Comparison of ENCODE assay signal across 20 cellular contexts in genomic region chr5:112034614-112035013, GRCh38.
DNase-seq lines count a peak whose midpoint lies in the region; ATAC-seq, FAIRE-seq and TF ChIP-seq lines count a peak whose summit lies in the region.
"Had no signal": no experiment of that assay in that cellular context is flagged by ENCODE, and none has a peak within 500 bp of the region (broad histone marks: within the 10 kb centered on the region; RNA-seq: fewer than 3 reads in every experiment).

No MANE protein-coding gene starts in this region.

- no TSS peak for BruUV-seq in IMR-90 (replicated peaks; lab: Mats Ljungman, UMichigan)
- BruUV-seq in K562 (replicated peaks; lab: Mats Ljungman, UMichigan) = no TSS peak

- ATAC-seq in A549 (no peak), IMR-90 (ENCODE audit: low read depth) (no peak), K562 (no peak)
- ATAC-seq: CD8-positive, alpha-beta T cell had no signal

- POLR2A ChIA-PET in A549 (lab: Yijun Ruan, JAX) (no interaction called here), IMR-90 (lab: Charles Lee; ENCODE audit: unreplicated experiment) (no interaction called here), K562 (lab: Yijun Ruan, JAX) (no interaction called here)
- POLR2A ChIA-PET in activated CD4-positive, alpha-beta T cell treated with anti-CD3 and anti-CD28 coated beads, Interleukin-2, amount 10 ng/mL, durations not matched to agents 7 days and 5 days (lab: Charles Lee) = no interaction called here

- H3K79me1 ChIP-seq in IMR-90 (ENCODE audit: low read depth in 1 of 2, low read length in 2 of 2) = no peaks in the 10 kb centered on the region

- no peaks in the 10 kb centered on the region for H3K27me3 ChIP-seq in IMR-90 (ENCODE audit: control insufficient read depth, insufficient read depth, low read length)
- no peaks in the 10 kb centered on the region for H3K27me3 ChIP-seq in K562 (ENCODE audit: control insufficient read depth in 2 of 2, insufficient read depth in 2 of 2, low read length in 2 of 2)
- H3K27me3 ChIP-seq: BLaER1 had no signal

- no peak overlapping the region for H2AFZ ChIP-seq in IMR-90 (replicated peaks; ENCODE audit: low read length, poor library complexity)
- H2AFZ ChIP-seq in K562 (ENCODE audit: low read depth, low read length) = no peak overlapping the region

- H4K5ac ChIP-seq in IMR-90 (ENCODE audit: low read depth, low read length) = no peak overlapping the region

- no peak overlapping the region for H2BK120ac ChIP-seq in IMR-90 (ENCODE audit: low read depth, low read length)

- H3K9ac ChIP-seq in IMR-90 (ENCODE audit: low read depth, low read length) (no peak overlapping the region), K562 (ENCODE audit: insufficient read depth in 1 of 2, low read depth in 2 of 2, low read length in 2 of 2) (no peak overlapping the region)
- H3K9ac ChIP-seq: BLaER1 had no signal

- dilution Hi-C loops in IMR-90 (cut with HindIII; ENCODE audit: low sequenced_read_pairs, unreplicated experiment) = no loop called here

- no peaks in the 10 kb centered on the region for H3K79me2 ChIP-seq in K562 (ENCODE audit: control insufficient read depth, insufficient read depth, low read length)

- H3K27ac ChIP-seq in A549 (no peak overlapping the region), IMR-90 (ENCODE audit: insufficient read depth, low read length) (no peak overlapping the region), K562 (ENCODE audit: extremely low read depth, low read depth, low read length) (no peak overlapping the region)
- H3K27ac ChIP-seq: BLaER1, C4-2B had no signal

- no peak overlapping the region for H3K4me3 ChIP-seq in A549
- H3K4me3 ChIP-seq in IMR-90 (ENCODE audit: insufficient read depth, low read depth, low read length) = no peak overlapping the region
- H3K4me3 ChIP-seq in K562 = no peak overlapping the region
- H3K4me3 ChIP-seq in fibroblast of the aortic adventitia (ENCODE audit: low read depth, low read length) = no peak overlapping the region
- H3K4me3 ChIP-seq: BLaER1 had no signal

- H2AK5ac ChIP-seq in IMR-90 (ENCODE audit: low read depth, low read length) = no peak overlapping the region

- no peak overlapping the region for H3K4me3 Mint-ChIP-seq in activated CD4-positive, alpha-beta T cell treated with anti-CD3 and anti-CD28 coated beads, Interleukin-2, amount 10 ng/mL, durations not matched to agents 7 days and 5 days
- H3K4me3 Mint-ChIP-seq: B cell; CD4-positive, CD25-positive, alpha-beta regulatory T cell; CD8-positive, alpha-beta T cell had no signal

- H3K9me3 Mint-ChIP-seq in activated CD4-positive, alpha-beta T cell treated with anti-CD3 and anti-CD28 coated beads, Interleukin-2, amount 10 ng/mL, durations not matched to agents 7 days and 5 days = no peaks in the 10 kb centered on the region

- no peak overlapping the region for H2BK15ac ChIP-seq in IMR-90 (ENCODE audit: low read depth, low read length)

- no peaks in the 10 kb centered on the region for H3K9me1 ChIP-seq in IMR-90 (ENCODE audit: insufficient read depth, low read length)
- H3K9me1 ChIP-seq in K562 (ENCODE audit: control insufficient read depth, insufficient read depth, low read length) = no peaks in the 10 kb centered on the region

- no peak overlapping the region for H2AK9ac ChIP-seq in IMR-90 (replicated peaks; ENCODE audit: low read depth, low read length, poor library complexity)

- TF ChIP-seq RAD21 in A549 (conservative IDR thresholded peaks at IDR 0.05 in 1 of 2, IDR thresholded peaks at IDR 0.05 in 1 of 2) (no peak), IMR-90 (IDR thresholded peaks at IDR 0.05; ENCODE audit: low read length) (no peak), K562 (CRISPR knock-in tag; conservative IDR thresholded peaks at IDR 0.05 in 1 of 2, IDR thresholded peaks at IDR 0.05 in 1 of 2) (no peak)

- no peak overlapping the region for H3K56ac ChIP-seq in IMR-90 (ENCODE audit: extremely low read depth, insufficient read depth, low read length)

- H4K91ac ChIP-seq in IMR-90 (ENCODE audit: insufficient read depth, low read depth, low read length) = no peak overlapping the region

- TF ChIP-seq EP300 in A549 (IDR thresholded peaks at IDR 0.05) (no peak), K562 (IDR thresholded peaks at IDR 0.05; ENCODE audit: low read length) (no peak)

- H2BK20ac ChIP-seq in IMR-90 (ENCODE audit: low read depth, low read length) = no peak overlapping the region

- intact Hi-C loops in IMR-90 (cut with micrococcal nuclease) (no loop called here), K562 (cut with micrococcal nuclease) (no loop called here)

- no peaks in the 10 kb centered on the region for H3K27me3 Mint-ChIP-seq in activated CD4-positive, alpha-beta T cell treated with anti-CD3 and anti-CD28 coated beads, Interleukin-2, amount 10 ng/mL, durations not matched to agents 7 days and 5 days
- H3K27me3 Mint-ChIP-seq: CD4-positive, CD25-positive, alpha-beta regulatory T cell had no signal

- no peaks in the 10 kb centered on the region for H4K20me1 ChIP-seq in IMR-90 (ENCODE audit: insufficient read depth, low read length)
- no peaks in the 10 kb centered on the region for H4K20me1 ChIP-seq in K562 (replicated peaks; ENCODE audit: control insufficient read depth, insufficient read depth, low read length)
- H4K20me1 ChIP-seq: BLaER1 had no signal

- no peaks in the 10 kb centered on the region for H3K9me3 ChIP-seq in A549
- H3K9me3 ChIP-seq in IMR-90 (ENCODE audit: control insufficient read depth, insufficient read depth, low read length) = no peaks in the 10 kb centered on the region
- no peaks in the 10 kb centered on the region for H3K9me3 ChIP-seq in K562 (replicated peaks; ENCODE audit: control insufficient read depth, insufficient read depth, low read depth, low read length)
- H3K9me3 ChIP-seq: Caco-2 had no signal

- in situ Hi-C loops in IMR-90 (cut with MboI; ENCODE audit: low sequenced_read_pairs) (no loop called here), K562 (cut with MboI) (no loop called here)

- CTCF ChIA-PET in A549 (lab: Yijun Ruan, JAX) (no interaction called here), IMR-90 (lab: Yijun Ruan, JAX) (no interaction called here), K562 (lab: Yijun Ruan, JAX; ENCODE audit: low intra/inter-chr PET ratio) (no interaction called here)
- CTCF ChIA-PET in activated CD4-positive, alpha-beta T cell treated with anti-CD3 and anti-CD28 coated beads, Interleukin-2, amount 10 ng/mL, durations not matched to agents 7 days and 5 days (lab: Charles Lee) = no interaction called here

- H3K4me2 ChIP-seq in A549 = no peak overlapping the region
- H3K4me2 ChIP-seq in IMR-90 (ENCODE audit: low read depth, low read length) = no peak overlapping the region
- H3K4me2 ChIP-seq in K562 (ENCODE audit: insufficient read depth, low read length) = no peak overlapping the region
- H3K4me2 ChIP-seq: BLaER1 had no signal

- no peak overlapping the region for H3K18ac ChIP-seq in IMR-90 (ENCODE audit: low read depth, low read length)

- no peak overlapping the region for H3K4ac ChIP-seq in IMR-90 (ENCODE audit: low read depth, low read length)

- H3K36me3 ChIP-seq in IMR-90 (ENCODE audit: control insufficient read depth, insufficient read depth, low read length) (no peaks in the 10 kb centered on the region), K562 (ENCODE audit: control insufficient read depth, insufficient read depth, low read length) (no peaks in the 10 kb centered on the region)
- H3K36me3 ChIP-seq: BLaER1 had no signal

- DNase-seq in A549 (ENCODE audit: low read depth in 1 of 2, low spot score in 1 of 2) (no peak), IMR-90 (peak; percentile 3), K562 (ENCODE audit: extremely low read depth in 1 of 4, low spot score in 3 of 4) (no peak), fibroblast of the aortic adventitia (ENCODE audit: low read depth) (peak; percentile 33)
- no peak for DNase-seq in effector CD4-positive, alpha-beta T cell
- DNase-seq in activated CD4-positive, alpha-beta T cell treated with anti-CD3 and anti-CD28 coated beads, Interleukin-2, amount 10 ng/mL, durations not matched to agents 7 days and 5 days = no peak
- no peak for DNase-seq in activated T-cell treated with anti-CD3 and anti-CD28 coated beads, Interleukin-2, amount 50 U/mL, for 1 hour
- DNase-seq: Caco-2; CD4-positive, CD25-positive, alpha-beta regulatory T cell; CD8-positive, alpha-beta T cell; DMS153; DND-41; GOT3; H7; HCEC 1CT had no signal

- FAIRE-seq in A549 (lab: Jason Lieb, UNC) (no peak), K562 (lab: Jason Lieb, UNC) (no peak)
- FAIRE-seq: G401.6, GM12892 had no signal

- no peak overlapping the region for H3K23ac ChIP-seq in IMR-90 (ENCODE audit: low read depth, low read length)

- H2BK5ac ChIP-seq in IMR-90 (ENCODE audit: low read depth, low read length, poor library complexity, severe bottlenecking) = no peak overlapping the region

- H4K8ac ChIP-seq in IMR-90 (ENCODE audit: low read depth in 2 of 2, low read length in 2 of 2) = no peak overlapping the region

- TF ChIP-seq POLR2A in A549 (IDR thresholded peaks at IDR 0.05; ENCODE audit: low read length) = no peak
- no peak for TF ChIP-seq POLR2A in IMR-90 (IDR thresholded peaks at IDR 0.05; ENCODE audit: low read depth, low read length)
- no peak for TF ChIP-seq POLR2A in K562 (conservative IDR thresholded peaks at IDR 0.05)

- no peaks in the 10 kb centered on the region for H3K4me1 Mint-ChIP-seq in activated CD4-positive, alpha-beta T cell treated with anti-CD3 and anti-CD28 coated beads, Interleukin-2, amount 10 ng/mL, durations not matched to agents 7 days and 5 days
- H3K4me1 Mint-ChIP-seq: B cell; CD4-positive, CD25-positive, alpha-beta regulatory T cell had no signal

- no peak overlapping the region for H3K27ac Mint-ChIP-seq in activated CD4-positive, alpha-beta T cell treated with anti-CD3 and anti-CD28 coated beads, Interleukin-2, amount 10 ng/mL, durations not matched to agents 7 days and 5 days
- H3K27ac Mint-ChIP-seq: B cell; CD4-positive, CD25-positive, alpha-beta regulatory T cell; CD8-positive, alpha-beta T cell had no signal

- H3K14ac ChIP-seq in IMR-90 (replicated peaks; ENCODE audit: low read depth, low read length) = no peak overlapping the region

- TF ChIP-seq CTCF in A549 (IDR thresholded peaks at IDR 0.05) (no peak), IMR-90 (conservative IDR thresholded peaks at IDR 0.05; ENCODE audit: low read depth, low read length) (no peak), K562 (IDR thresholded peaks at IDR 0.05 in 2 of 3, conservative IDR thresholded peaks at IDR 0.05 in 1 of 3; ENCODE audit: insufficient read depth in 2 of 3, low read depth in 1 of 3, low read length in 3 of 3) (no peak), fibroblast of the aortic adventitia (IDR thresholded peaks at IDR 0.05; ENCODE audit: insufficient read depth, low read length) (no peak)

- no peaks in the 10 kb centered on the region for H3K36me3 Mint-ChIP-seq in activated CD4-positive, alpha-beta T cell treated with anti-CD3 and anti-CD28 coated beads, Interleukin-2, amount 10 ng/mL, durations not matched to agents 7 days and 5 days (ENCODE audit: low read depth)
- H3K36me3 Mint-ChIP-seq: CD4-positive, CD25-positive, alpha-beta regulatory T cell; CD8-positive, alpha-beta T cell had no signal

- H3K4me1 ChIP-seq in A549 (no peaks in the 10 kb centered on the region), IMR-90 (ENCODE audit: control insufficient read depth, insufficient read depth, low read length) (no peaks in the 10 kb centered on the region), K562 (replicated peaks in 1 of 2; ENCODE audit: control insufficient read depth in 2 of 2, insufficient read depth in 2 of 2, low read length in 2 of 2) (no peaks in the 10 kb centered on the region)
- H3K4me1 ChIP-seq: BLaER1, Caco-2 had no signal

TF ChIP-seq in K562, 482 proteins besides CTCF, POLR2A, EP300 and RAD21 (continues in another document):
- no peak for TF ChIP-seq PPARD (CRISPR knock-in tag; IDR thresholded peaks at IDR 0.05)

Comparison
In these comparisons a context has a peak if more than half of its experiments do, and no peak if none do; other contexts are left out.
1. DNase-seq: peak in IMR-90 (single experiment) and fibroblast of the aortic adventitia (single experiment); none in A549 (0 of 2), K562 (0 of 4), effector CD4-positive, alpha-beta T cell (single experiment), activated CD4-positive, alpha-beta T cell treated with anti-CD3 and anti-CD28 coated beads, Interleukin-2, amount 10 ng/mL, durations not matched to agents 7 days and 5 days (single experiment) and activated T-cell treated with anti-CD3 and anti-CD28 coated beads, Interleukin-2, amount 50 U/mL, for 1 hour (single experiment).
2. Of the 35 proteins assayed by ChIP-seq in both K562 and A549: peak only in K562: none; only in A549: none; in both: MAFK; in neither: 34.